In the genomic region with DNA sequence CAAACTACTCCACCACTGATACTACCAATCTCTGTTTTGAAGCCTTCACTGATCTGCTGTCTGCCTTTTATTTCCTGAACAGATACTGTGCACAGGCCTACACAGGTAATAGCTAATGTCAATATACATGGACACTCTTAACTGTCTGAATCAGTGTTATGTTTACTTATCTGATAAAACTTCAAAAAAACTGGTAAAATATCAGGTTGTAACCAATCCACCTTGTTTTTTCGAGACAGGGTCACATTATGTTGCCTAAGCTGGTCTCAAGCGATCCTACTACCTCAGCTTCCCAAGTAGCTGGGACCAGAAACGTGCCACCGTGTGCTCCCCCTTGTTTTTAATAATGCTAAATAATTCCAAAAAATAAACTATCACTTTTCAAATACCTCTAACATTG, we compare ENCODE assay signal across 3 cellular contexts.
TF ChIP-seq lines count a peak whose summit lies in the region.

No MANE protein-coding gene starts in this region.

TF ChIP-seq in GM23338, 12 proteins besides CTCF, POLR2A, EP300 and RAD21:
- TF ChIP-seq ETS1 (IDR thresholded peaks at IDR 0.05) (no peak), EZH2 (IDR thresholded peaks at IDR 0.05; ENCODE audit: low read depth, unreplicated experiment) (no peak), POLR2AphosphoS5 (IDR thresholded peaks at IDR 0.05; ENCODE audit: low read depth) (no peak), JUNB (IDR thresholded peaks at IDR 0.05; ENCODE audit: unreplicated experiment) (no peak), ZNF331 (CRISPR knock-in tag; IDR thresholded peaks at IDR 0.05; ENCODE audit: low read depth) (no peak), NANOG (IDR thresholded peaks at IDR 0.05; ENCODE audit: borderline replicate concordance) (no peak), STAT1 (IDR thresholded peaks at IDR 0.05; ENCODE audit: unreplicated experiment) (no peak), ZNF114 (CRISPR knock-in tag; IDR thresholded peaks at IDR 0.05) (no peak), CREB1 (CRISPR knock-in tag; IDR thresholded peaks at IDR 0.05; ENCODE audit: low read depth) (no peak)

TF ChIP-seq in WTC11, 78 proteins besides CTCF, POLR2A, EP300 and RAD21:
- TF ChIP-seq MYBL2 (CRISPR knock-in tag; IDR thresholded peaks at IDR 0.05) (no peak), GABPB1 (CRISPR knock-in tag; IDR thresholded peaks at IDR 0.05) (0 out of 2 replicates have a peak, but pooled peaks have one; percentile 18), GTF2I (CRISPR knock-in tag; conservative IDR thresholded peaks at IDR 0.05) (no peak)

TF ChIP-seq in HepG2, 621 proteins besides CTCF, POLR2A, EP300 and RAD21 (continues in another document):
- TF ChIP-seq HMG20B (CRISPR knock-in tag; conservative IDR thresholded peaks at IDR 0.05) (0 out of 2 replicates have a peak, but pooled peaks have one; percentile 59), ZNF367 (CRISPR knock-in tag; IDR thresholded peaks at IDR 0.05; ENCODE audit: borderline replicate concordance) (no peak), PHF8 (CRISPR knock-in tag; IDR thresholded peaks at IDR 0.05) (no peak), SIN3B (IDR thresholded peaks at IDR 0.05; ENCODE audit: low read length) (no peak), ZNF235 (CRISPR knock-in tag; IDR thresholded peaks at IDR 0.05; ENCODE audit: borderline replicate concordance) (no peak), MEF2D (CRISPR knock-in tag; IDR thresholded peaks at IDR 0.05) (0 out of 2 replicates have a peak, but pooled peaks have one; percentile 42), ATM (IDR thresholded peaks at IDR 0.05; ENCODE audit: borderline replicate concordance) (no peak), CREB1 (IDR thresholded peaks at IDR 0.05) (no peak), CREB1 (CRISPR knock-in tag; IDR thresholded peaks at IDR 0.05) (no peak; the same call in 1 of the 2 replicates), SALL1 (CRISPR knock-in tag; IDR thresholded peaks at IDR 0.05) (peak; percentile 42; the same call in 1 of the 2 replicates), SMAD9 (CRISPR knock-in tag; IDR thresholded peaks at IDR 0.05) (no peak), ERF (CRISPR knock-in tag; IDR thresholded peaks at IDR 0.05) (0 out of 2 replicates have a peak, but pooled peaks have one; percentile 21), RXRB (CRISPR knock-in tag; IDR thresholded peaks at IDR 0.05; ENCODE audit: borderline replicate concordance) (peak; percentile 19; the same call in 1 of the 2 replicates), PPARG (CRISPR knock-in tag; conservative IDR thresholded peaks at IDR 0.05) (peak; percentile 41; the same call in 1 of the 2 replicates), CEBPG (CRISPR knock-in tag; IDR thresholded peaks at IDR 0.05) (peak; percentile 34), TARDBP (CRISPR knock-in tag; IDR thresholded peaks at IDR 0.05) (peak; percentile 35; the same call in 1 of the 2 replicates), ZFX (CRISPR knock-in tag; IDR thresholded peaks at IDR 0.05; ENCODE audit: low read depth) (0 out of 2 replicates have a peak, but pooled peaks have one; percentile 21), DPF2 (CRISPR knock-in tag; IDR thresholded peaks at IDR 0.05; ENCODE audit: borderline replicate concordance, low read depth) (0 out of 2 replicates have a peak, but pooled peaks have one; percentile 32), DMTF1 (CRISPR knock-in tag; IDR thresholded peaks at IDR 0.05) (no peak), FOXA3 (CRISPR knock-in tag; IDR thresholded peaks at IDR 0.05) (peak; percentile 87), ZFP1 (CRISPR knock-in tag; IDR thresholded peaks at IDR 0.05) (peak; percentile 50; the same call in 1 of the 2 replicates), ZKSCAN8 (CRISPR knock-in tag; IDR thresholded peaks at IDR 0.05; ENCODE audit: borderline replicate concordance) (peak; percentile 57; the same call in 1 of the 2 replicates), FOSL2 (CRISPR knock-in tag; IDR thresholded peaks at IDR 0.05) (peak; percentile 20; the same call in 1 of the 2 replicates), TOPORS (CRISPR knock-in tag; IDR thresholded peaks at IDR 0.05) (0 out of 2 replicates have a peak, but pooled peaks have one; percentile 30), SNAPC2 (CRISPR knock-in tag; IDR thresholded peaks at IDR 0.05) (peak; percentile 54; the same call in 1 of the 2 replicates), ZNF644 (CRISPR knock-in tag; IDR thresholded peaks at IDR 0.05; ENCODE audit: low read depth) (peak; percentile 24; the same call in 1 of the 2 replicates), RARA (CRISPR knock-in tag; IDR thresholded peaks at IDR 0.05) (peak; percentile 42; the same call in 1 of the 2 replicates), ZNF317 (CRISPR knock-in tag; IDR thresholded peaks at IDR 0.05) (peak; percentile 96), SAP130 (CRISPR knock-in tag; IDR thresholded peaks at IDR 0.05; ENCODE audit: low read depth) (peak; percentile 65; the same call in 1 of the 2 replicates), AKAP8 (CRISPR knock-in tag; IDR thresholded peaks at IDR 0.05) (no peak), SOX13 (IDR thresholded peaks at IDR 0.05) (no peak), SOX13 (CRISPR knock-in tag; conservative IDR thresholded peaks at IDR 0.05 in 1 of 2, IDR thresholded peaks at IDR 0.05 in 1 of 2) (peak in 1 of 2 experiments; percentile 47; a peak in 1 of 4 replicates), TBX2 (CRISPR knock-in tag; IDR thresholded peaks at IDR 0.05; ENCODE audit: borderline replicate concordance) (peak; percentile 72; the same call in 1 of the 2 replicates), BCL6 (CRISPR knock-in tag; IDR thresholded peaks at IDR 0.05) (peak; percentile 40; the same call in 1 of the 2 replicates), KAT2B (IDR thresholded peaks at IDR 0.05; ENCODE audit: borderline replicate concordance, low read depth, low read length) (no peak), ISL2 (CRISPR knock-in tag; IDR thresholded peaks at IDR 0.05) (peak; percentile 51; the same call in 1 of the 2 replicates), REPIN1 (CRISPR knock-in tag; IDR thresholded peaks at IDR 0.05; ENCODE audit: borderline replicate concordance, low read depth) (0 out of 2 replicates have a peak, but pooled peaks have one; percentile 32), MIXL1 (CRISPR knock-in tag; IDR thresholded peaks at IDR 0.05) (peak; percentile 74), ZNF503 (CRISPR knock-in tag; IDR thresholded peaks at IDR 0.05) (peak; percentile 52; the same call in 1 of the 2 replicates), NR2F6 (IDR thresholded peaks at IDR 0.05) (no peak), NR2F6 (CRISPR knock-in tag; IDR thresholded peaks at IDR 0.05) (peak; percentile 42; the same call in 1 of the 2 replicates), ELF3 (CRISPR knock-in tag; IDR thresholded peaks at IDR 0.05) (peak; percentile 90), PAXIP1 (CRISPR knock-in tag; conservative IDR thresholded peaks at IDR 0.05) (peak; percentile 49), FOXA1 (IDR thresholded peaks at IDR 0.05) (peak; percentile 63; the same call in 1 of the 2 replicates), FOXA1 (CRISPR knock-in tag; IDR thresholded peaks at IDR 0.05) (peak; percentile 63; the same call in 1 of the 2 replicates), RCOR2 (CRISPR knock-in tag; IDR thresholded peaks at IDR 0.05) (peak; percentile 69; the same call in 1 of the 2 replicates), MIER3 (CRISPR knock-in tag; IDR thresholded peaks at IDR 0.05; ENCODE audit: borderline replicate concordance) (0 out of 2 replicates have a peak, but pooled peaks have one; percentile 18), ZNF362 (CRISPR knock-in tag; IDR thresholded peaks at IDR 0.05; ENCODE audit: borderline replicate concordance) (peak; percentile 88; the same call in 1 of the 2 replicates)
- TF ChIP-seq, protein P1, sequence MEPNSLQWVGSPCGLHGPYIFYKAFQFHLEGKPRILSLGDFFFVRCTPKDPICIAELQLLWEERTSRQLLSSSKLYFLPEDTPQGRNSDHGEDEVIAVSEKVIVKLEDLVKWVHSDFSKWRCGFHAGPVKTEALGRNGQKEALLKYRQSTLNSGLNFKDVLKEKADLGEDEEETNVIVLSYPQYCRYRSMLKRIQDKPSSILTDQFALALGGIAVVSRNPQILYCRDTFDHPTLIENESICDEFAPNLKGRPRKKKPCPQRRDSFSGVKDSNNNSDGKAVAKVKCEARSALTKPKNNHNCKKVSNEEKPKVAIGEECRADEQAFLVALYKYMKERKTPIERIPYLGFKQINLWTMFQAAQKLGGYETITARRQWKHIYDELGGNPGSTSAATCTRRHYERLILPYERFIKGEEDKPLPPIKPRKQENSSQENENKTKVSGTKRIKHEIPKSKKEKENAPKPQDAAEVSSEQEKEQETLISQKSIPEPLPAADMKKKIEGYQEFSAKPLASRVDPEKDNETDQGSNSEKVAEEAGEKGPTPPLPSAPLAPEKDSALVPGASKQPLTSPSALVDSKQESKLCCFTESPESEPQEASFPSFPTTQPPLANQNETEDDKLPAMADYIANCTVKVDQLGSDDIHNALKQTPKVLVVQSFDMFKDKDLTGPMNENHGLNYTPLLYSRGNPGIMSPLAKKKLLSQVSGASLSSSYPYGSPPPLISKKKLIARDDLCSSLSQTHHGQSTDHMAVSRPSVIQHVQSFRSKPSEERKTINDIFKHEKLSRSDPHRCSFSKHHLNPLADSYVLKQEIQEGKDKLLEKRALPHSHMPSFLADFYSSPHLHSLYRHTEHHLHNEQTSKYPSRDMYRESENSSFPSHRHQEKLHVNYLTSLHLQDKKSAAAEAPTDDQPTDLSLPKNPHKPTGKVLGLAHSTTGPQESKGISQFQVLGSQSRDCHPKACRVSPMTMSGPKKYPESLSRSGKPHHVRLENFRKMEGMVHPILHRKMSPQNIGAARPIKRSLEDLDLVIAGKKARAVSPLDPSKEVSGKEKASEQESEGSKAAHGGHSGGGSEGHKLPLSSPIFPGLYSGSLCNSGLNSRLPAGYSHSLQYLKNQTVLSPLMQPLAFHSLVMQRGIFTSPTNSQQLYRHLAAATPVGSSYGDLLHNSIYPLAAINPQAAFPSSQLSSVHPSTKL (CRISPR knock-in tag; IDR thresholded peaks at IDR 0.05), result peak; percentile 74
- TF ChIP-seq, protein P2, sequence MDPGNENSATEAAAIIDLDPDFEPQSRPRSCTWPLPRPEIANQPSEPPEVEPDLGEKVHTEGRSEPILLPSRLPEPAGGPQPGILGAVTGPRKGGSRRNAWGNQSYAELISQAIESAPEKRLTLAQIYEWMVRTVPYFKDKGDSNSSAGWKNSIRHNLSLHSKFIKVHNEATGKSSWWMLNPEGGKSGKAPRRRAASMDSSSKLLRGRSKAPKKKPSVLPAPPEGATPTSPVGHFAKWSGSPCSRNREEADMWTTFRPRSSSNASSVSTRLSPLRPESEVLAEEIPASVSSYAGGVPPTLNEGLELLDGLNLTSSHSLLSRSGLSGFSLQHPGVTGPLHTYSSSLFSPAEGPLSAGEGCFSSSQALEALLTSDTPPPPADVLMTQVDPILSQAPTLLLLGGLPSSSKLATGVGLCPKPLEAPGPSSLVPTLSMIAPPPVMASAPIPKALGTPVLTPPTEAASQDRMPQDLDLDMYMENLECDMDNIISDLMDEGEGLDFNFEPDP (CRISPR knock-in tag; conservative IDR thresholded peaks at IDR 0.05), result no peak
